Comparison of ENCODE assay signal across 1 cellular context in the genomic region with DNA sequence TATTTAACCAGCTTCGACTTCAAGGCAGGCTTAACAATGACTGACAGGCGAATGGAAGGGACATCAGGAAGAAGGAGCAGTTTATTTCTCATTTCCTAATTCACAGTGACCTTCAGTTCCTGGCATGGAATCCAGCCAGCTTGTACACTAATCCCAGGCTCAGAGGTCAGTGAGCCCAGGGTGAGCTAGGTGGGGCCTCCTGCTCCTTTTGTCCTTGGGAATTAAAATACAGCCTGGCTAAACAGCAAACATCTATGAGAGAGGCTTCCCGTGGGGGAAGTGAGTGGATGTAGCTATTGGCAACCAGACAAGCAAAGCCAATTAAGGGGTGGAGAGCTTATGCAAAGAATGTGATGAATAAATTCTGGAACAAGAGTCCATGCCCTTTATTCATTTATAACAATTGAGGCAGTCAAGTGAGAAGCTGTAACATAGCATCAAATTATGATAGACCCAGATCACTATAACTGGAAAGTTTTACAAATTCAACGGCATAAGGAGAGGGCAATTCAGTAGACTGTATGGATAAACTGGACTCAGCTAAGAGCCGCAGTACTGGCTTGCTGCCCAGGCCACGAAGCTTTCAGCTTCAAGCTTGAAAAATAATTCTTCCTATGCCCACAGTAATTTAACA.
TF ChIP-seq lines count a peak whose summit lies in the region.

No MANE protein-coding gene starts in this region.

TF ChIP-seq in HepG2, 621 proteins besides CTCF, POLR2A, EP300 and RAD21 (continued from another document and continues in another):
- no peak for TF ChIP-seq ARID2 (CRISPR knock-in tag; IDR thresholded peaks at IDR 0.05; ENCODE audit: borderline replicate concordance)
- peak; percentile 67 for TF ChIP-seq XRCC5 (optimal IDR thresholded peaks at IDR 0.05; ENCODE audit: low read length)
- peak; percentile 66; the same call in 1 of the 2 replicates for TF ChIP-seq HMG20B (CRISPR knock-in tag; conservative IDR thresholded peaks at IDR 0.05)
- TF ChIP-seq TCF7 (IDR thresholded peaks at IDR 0.05; ENCODE audit: low read depth), result peak; percentile 65; the same call in 1 of the 2 replicates
- peak; percentile 99 for TF ChIP-seq SALL1 (CRISPR knock-in tag; IDR thresholded peaks at IDR 0.05)
- TF ChIP-seq FOXA3 (CRISPR knock-in tag; IDR thresholded peaks at IDR 0.05), result peak; percentile 85
- peak; percentile 82 for TF ChIP-seq NR2F2 (IDR thresholded peaks at IDR 0.05; ENCODE audit: borderline replicate concordance, low read depth)
- TF ChIP-seq, protein P1, sequence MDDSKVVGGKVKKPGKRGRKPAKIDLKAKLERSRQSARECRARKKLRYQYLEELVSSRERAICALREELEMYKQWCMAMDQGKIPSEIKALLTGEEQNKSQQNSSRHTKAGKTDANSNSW (CRISPR knock-in tag; IDR thresholded peaks at IDR 0.05; ENCODE audit: borderline replicate concordance), result no peak
- TF ChIP-seq RELA (CRISPR knock-in tag; IDR thresholded peaks at IDR 0.05), result peak; percentile 55; the same call in 1 of the 2 replicates
- peak; percentile 83 for TF ChIP-seq HOXA3 (CRISPR knock-in tag; IDR thresholded peaks at IDR 0.05)
- TF ChIP-seq KDM6A (CRISPR knock-in tag; IDR thresholded peaks at IDR 0.05; ENCODE audit: low read depth), result peak; percentile 87
- TF ChIP-seq ZNF567 (CRISPR knock-in tag; IDR thresholded peaks at IDR 0.05; ENCODE audit: borderline replicate concordance), result no peak
- TF ChIP-seq, protein P2, sequence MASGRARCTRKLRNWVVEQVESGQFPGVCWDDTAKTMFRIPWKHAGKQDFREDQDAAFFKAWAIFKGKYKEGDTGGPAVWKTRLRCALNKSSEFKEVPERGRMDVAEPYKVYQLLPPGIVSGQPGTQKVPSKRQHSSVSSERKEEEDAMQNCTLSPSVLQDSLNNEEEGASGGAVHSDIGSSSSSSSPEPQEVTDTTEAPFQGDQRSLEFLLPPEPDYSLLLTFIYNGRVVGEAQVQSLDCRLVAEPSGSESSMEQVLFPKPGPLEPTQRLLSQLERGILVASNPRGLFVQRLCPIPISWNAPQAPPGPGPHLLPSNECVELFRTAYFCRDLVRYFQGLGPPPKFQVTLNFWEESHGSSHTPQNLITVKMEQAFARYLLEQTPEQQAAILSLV (CRISPR knock-in tag; IDR thresholded peaks at IDR 0.05; ENCODE audit: borderline replicate concordance), result no peak
- 0 out of 2 replicates have a peak, but pooled peaks have one; percentile 53 for TF ChIP-seq ETV6 (CRISPR knock-in tag; conservative IDR thresholded peaks at IDR 0.05)
- peak; percentile 73 for TF ChIP-seq ELF1 (CRISPR knock-in tag; IDR thresholded peaks at IDR 0.05)
- TF ChIP-seq ZNF7 (CRISPR knock-in tag; IDR thresholded peaks at IDR 0.05), result no peak
- TF ChIP-seq MAZ (IDR thresholded peaks at IDR 0.05; ENCODE audit: borderline replicate concordance, low read depth, low read length), result peak; percentile 68; the same call in 1 of the 2 replicates
- TF ChIP-seq MAZ (CRISPR knock-in tag; IDR thresholded peaks at IDR 0.05; ENCODE audit: low read depth), result no peak
- TF ChIP-seq, protein P3, sequence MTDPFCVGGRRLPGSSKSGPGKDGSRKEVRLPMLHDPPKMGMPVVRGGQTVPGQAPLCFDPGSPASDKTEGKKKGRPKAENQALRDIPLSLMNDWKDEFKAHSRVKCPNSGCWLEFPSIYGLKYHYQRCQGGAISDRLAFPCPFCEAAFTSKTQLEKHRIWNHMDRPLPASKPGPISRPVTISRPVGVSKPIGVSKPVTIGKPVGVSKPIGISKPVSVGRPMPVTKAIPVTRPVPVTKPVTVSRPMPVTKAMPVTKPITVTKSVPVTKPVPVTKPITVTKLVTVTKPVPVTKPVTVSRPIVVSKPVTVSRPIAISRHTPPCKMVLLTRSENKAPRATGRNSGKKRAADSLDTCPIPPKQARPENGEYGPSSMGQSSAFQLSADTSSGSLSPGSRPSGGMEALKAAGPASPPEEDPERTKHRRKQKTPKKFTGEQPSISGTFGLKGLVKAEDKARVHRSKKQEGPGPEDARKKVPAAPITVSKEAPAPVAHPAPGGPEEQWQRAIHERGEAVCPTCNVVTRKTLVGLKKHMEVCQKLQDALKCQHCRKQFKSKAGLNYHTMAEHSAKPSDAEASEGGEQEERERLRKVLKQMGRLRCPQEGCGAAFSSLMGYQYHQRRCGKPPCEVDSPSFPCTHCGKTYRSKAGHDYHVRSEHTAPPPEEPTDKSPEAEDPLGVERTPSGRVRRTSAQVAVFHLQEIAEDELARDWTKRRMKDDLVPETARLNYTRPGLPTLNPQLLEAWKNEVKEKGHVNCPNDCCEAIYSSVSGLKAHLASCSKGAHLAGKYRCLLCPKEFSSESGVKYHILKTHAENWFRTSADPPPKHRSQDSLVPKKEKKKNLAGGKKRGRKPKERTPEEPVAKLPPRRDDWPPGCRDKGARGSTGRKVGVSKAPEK (CRISPR knock-in tag; IDR thresholded peaks at IDR 0.05; ENCODE audit: borderline replicate concordance), result no peak
- no peak for TF ChIP-seq ZNF891 (CRISPR knock-in tag; IDR thresholded peaks at IDR 0.05)
- TF ChIP-seq ZMYM4 (CRISPR knock-in tag; IDR thresholded peaks at IDR 0.05), result peak; percentile 95
- TF ChIP-seq POGZ (CRISPR knock-in tag; IDR thresholded peaks at IDR 0.05), result peak; percentile 84
- TF ChIP-seq, protein P4, sequence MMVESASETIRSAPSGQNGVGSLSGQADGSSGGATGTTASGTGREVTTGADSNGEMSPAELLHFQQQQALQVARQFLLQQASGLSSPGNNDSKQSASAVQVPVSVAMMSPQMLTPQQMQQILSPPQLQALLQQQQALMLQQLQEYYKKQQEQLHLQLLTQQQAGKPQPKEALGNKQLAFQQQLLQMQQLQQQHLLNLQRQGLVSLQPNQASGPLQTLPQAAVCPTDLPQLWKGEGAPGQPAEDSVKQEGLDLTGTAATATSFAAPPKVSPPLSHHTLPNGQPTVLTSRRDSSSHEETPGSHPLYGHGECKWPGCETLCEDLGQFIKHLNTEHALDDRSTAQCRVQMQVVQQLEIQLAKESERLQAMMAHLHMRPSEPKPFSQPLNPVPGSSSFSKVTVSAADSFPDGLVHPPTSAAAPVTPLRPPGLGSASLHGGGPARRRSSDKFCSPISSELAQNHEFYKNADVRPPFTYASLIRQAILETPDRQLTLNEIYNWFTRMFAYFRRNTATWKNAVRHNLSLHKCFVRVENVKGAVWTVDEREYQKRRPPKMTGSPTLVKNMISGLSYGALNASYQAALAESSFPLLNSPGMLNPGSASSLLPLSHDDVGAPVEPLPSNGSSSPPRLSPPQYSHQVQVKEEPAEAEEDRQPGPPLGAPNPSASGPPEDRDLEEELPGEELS (CRISPR knock-in tag; IDR thresholded peaks at IDR 0.05), result peak; percentile 91
- no peak for TF ChIP-seq ZNF83 (CRISPR knock-in tag; IDR thresholded peaks at IDR 0.05; ENCODE audit: borderline replicate concordance)
- TF ChIP-seq, protein P5, sequence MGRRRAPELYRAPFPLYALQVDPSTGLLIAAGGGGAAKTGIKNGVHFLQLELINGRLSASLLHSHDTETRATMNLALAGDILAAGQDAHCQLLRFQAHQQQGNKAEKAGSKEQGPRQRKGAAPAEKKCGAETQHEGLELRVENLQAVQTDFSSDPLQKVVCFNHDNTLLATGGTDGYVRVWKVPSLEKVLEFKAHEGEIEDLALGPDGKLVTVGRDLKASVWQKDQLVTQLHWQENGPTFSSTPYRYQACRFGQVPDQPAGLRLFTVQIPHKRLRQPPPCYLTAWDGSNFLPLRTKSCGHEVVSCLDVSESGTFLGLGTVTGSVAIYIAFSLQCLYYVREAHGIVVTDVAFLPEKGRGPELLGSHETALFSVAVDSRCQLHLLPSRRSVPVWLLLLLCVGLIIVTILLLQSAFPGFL (CRISPR knock-in tag; IDR thresholded peaks at IDR 0.05), result no peak
- TF ChIP-seq FOXK1 (CRISPR knock-in tag; IDR thresholded peaks at IDR 0.05; ENCODE audit: borderline replicate concordance, low read depth), result 0 out of 2 replicates have a peak, but pooled peaks have one; percentile 55
- no peak for TF ChIP-seq SMYD3 (CRISPR knock-in tag; IDR thresholded peaks at IDR 0.05)
- peak; percentile 91 for TF ChIP-seq RFX1 (IDR thresholded peaks at IDR 0.05)
- TF ChIP-seq, protein P6, sequence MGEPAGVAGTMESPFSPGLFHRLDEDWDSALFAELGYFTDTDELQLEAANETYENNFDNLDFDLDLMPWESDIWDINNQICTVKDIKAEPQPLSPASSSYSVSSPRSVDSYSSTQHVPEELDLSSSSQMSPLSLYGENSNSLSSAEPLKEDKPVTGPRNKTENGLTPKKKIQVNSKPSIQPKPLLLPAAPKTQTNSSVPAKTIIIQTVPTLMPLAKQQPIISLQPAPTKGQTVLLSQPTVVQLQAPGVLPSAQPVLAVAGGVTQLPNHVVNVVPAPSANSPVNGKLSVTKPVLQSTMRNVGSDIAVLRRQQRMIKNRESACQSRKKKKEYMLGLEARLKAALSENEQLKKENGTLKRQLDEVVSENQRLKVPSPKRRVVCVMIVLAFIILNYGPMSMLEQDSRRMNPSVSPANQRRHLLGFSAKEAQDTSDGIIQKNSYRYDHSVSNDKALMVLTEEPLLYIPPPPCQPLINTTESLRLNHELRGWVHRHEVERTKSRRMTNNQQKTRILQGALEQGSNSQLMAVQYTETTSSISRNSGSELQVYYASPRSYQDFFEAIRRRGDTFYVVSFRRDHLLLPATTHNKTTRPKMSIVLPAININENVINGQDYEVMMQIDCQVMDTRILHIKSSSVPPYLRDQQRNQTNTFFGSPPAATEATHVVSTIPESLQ (CRISPR knock-in tag; conservative IDR thresholded peaks at IDR 0.05), result 0 out of 2 replicates have a peak, but pooled peaks have one; percentile 38
- TF ChIP-seq ZNF224 (CRISPR knock-in tag; IDR thresholded peaks at IDR 0.05), result no peak
- TF ChIP-seq CCAR2 (optimal IDR thresholded peaks at IDR 0.05; ENCODE audit: low read depth, low read length), result peak; percentile 33
- peak; percentile 93 for TF ChIP-seq TBX2 (CRISPR knock-in tag; IDR thresholded peaks at IDR 0.05; ENCODE audit: borderline replicate concordance)
- no peak for TF ChIP-seq ZNF841 (CRISPR knock-in tag; IDR thresholded peaks at IDR 0.05; ENCODE audit: borderline replicate concordance)
- TF ChIP-seq HNF4A (CRISPR knock-in tag; IDR thresholded peaks at IDR 0.05), result peak; percentile 99
- TF ChIP-seq, protein P7, sequence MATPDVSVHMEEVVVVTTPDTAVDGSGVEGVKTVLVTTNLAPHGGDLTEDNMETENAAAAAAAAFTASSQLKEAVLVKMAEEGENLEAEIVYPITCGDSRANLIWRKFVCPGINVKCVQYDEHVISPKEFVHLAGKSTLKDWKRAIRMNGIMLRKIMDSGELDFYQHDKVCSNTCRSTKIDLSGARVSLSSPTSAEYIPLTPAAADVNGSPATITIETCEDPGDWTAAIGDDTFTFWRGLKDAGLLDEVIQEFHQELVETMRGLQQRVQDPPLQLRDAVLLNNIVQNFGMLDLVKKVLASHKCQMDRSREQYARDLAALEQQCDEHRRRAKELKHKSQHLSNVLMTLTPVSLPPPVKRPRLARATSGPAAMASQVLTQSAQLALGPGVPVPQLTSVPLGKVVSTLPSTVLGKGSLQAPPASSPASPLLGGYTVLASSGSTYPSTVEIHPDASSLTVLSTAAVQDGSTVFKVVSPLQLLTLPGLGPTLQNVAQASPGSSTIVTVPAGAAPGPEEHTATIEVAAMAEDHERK (CRISPR knock-in tag; IDR thresholded peaks at IDR 0.05; ENCODE audit: low read depth), result no peak
- TF ChIP-seq SNAI1 (CRISPR knock-in tag; IDR thresholded peaks at IDR 0.05; ENCODE audit: borderline replicate concordance), result no peak
- TF ChIP-seq KDM4B (CRISPR knock-in tag; IDR thresholded peaks at IDR 0.05), result peak; percentile 76; the same call in 1 of the 2 replicates
- TF ChIP-seq, protein P8, sequence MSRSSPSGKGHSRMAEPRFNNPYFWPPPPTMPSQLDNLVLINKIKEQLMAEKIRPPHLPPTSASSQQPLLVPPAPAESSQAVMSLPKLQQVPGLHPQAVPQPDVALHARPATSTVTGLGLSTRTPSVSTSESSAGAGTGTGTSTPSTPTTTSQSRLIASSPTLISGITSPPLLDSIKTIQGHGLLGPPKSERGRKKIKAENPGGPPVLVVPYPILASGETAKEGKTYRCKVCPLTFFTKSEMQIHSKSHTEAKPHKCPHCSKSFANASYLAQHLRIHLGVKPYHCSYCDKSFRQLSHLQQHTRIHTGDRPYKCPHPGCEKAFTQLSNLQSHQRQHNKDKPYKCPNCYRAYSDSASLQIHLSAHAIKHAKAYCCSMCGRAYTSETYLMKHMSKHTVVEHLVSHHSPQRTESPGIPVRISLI (CRISPR knock-in tag; IDR thresholded peaks at IDR 0.05; ENCODE audit: borderline replicate concordance), result no peak
- TF ChIP-seq ELF3 (CRISPR knock-in tag; IDR thresholded peaks at IDR 0.05), result peak; percentile 99
- TF ChIP-seq, protein P9, sequence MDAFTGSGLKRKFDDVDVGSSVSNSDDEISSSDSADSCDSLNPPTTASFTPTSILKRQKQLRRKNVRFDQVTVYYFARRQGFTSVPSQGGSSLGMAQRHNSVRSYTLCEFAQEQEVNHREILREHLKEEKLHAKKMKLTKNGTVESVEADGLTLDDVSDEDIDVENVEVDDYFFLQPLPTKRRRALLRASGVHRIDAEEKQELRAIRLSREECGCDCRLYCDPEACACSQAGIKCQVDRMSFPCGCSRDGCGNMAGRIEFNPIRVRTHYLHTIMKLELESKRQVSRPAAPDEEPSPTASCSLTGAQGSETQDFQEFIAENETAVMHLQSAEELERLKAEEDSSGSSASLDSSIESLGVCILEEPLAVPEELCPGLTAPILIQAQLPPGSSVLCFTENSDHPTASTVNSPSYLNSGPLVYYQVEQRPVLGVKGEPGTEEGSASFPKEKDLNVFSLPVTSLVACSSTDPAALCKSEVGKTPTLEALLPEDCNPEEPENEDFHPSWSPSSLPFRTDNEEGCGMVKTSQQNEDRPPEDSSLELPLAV (CRISPR knock-in tag; conservative IDR thresholded peaks at IDR 0.05; ENCODE audit: low read depth), result no peak
- no peak for TF ChIP-seq SATB2 (CRISPR knock-in tag; IDR thresholded peaks at IDR 0.05)
- TF ChIP-seq ZBTB20 (CRISPR knock-in tag; IDR thresholded peaks at IDR 0.05; ENCODE audit: borderline replicate concordance, low read depth), result peak; percentile 65; the same call in 1 of the 2 replicates
- no peak for TF ChIP-seq NFE2 (CRISPR knock-in tag; IDR thresholded peaks at IDR 0.05)
- peak; percentile 54; the same call in 1 of the 2 replicates for TF ChIP-seq HOXD1 (CRISPR knock-in tag; IDR thresholded peaks at IDR 0.05)
- TF ChIP-seq ZNF251 (CRISPR knock-in tag; IDR thresholded peaks at IDR 0.05), result no peak
- TF ChIP-seq, protein P10, sequence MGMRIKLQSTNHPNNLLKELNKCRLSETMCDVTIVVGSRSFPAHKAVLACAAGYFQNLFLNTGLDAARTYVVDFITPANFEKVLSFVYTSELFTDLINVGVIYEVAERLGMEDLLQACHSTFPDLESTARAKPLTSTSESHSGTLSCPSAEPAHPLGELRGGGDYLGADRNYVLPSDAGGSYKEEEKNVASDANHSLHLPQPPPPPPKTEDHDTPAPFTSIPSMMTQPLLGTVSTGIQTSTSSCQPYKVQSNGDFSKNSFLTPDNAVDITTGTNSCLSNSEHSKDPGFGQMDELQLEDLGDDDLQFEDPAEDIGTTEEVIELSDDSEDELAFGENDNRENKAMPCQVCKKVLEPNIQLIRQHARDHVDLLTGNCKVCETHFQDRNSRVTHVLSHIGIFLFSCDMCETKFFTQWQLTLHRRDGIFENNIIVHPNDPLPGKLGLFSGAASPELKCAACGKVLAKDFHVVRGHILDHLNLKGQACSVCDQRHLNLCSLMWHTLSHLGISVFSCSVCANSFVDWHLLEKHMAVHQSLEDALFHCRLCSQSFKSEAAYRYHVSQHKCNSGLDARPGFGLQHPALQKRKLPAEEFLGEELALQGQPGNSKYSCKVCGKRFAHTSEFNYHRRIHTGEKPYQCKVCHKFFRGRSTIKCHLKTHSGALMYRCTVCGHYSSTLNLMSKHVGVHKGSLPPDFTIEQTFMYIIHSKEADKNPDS (CRISPR knock-in tag; IDR thresholded peaks at IDR 0.05), result no peak
- no peak for TF ChIP-seq NFKB2 (CRISPR knock-in tag; IDR thresholded peaks at IDR 0.05; ENCODE audit: borderline replicate concordance)
- no peak for TF ChIP-seq CBX5 (CRISPR knock-in tag; IDR thresholded peaks at IDR 0.05; ENCODE audit: borderline replicate concordance)
- TF ChIP-seq AGO2 (optimal IDR thresholded peaks at IDR 0.05; ENCODE audit: low read depth, low read length), result no peak
- no peak for TF ChIP-seq ZNF570 (CRISPR knock-in tag; IDR thresholded peaks at IDR 0.05; ENCODE audit: borderline replicate concordance)
- TF ChIP-seq BCL6 (CRISPR knock-in tag; IDR thresholded peaks at IDR 0.05), result peak; percentile 78
